In genomic region chr3:31908391-31909097, GRCh38 we compare ENCODE assay signal across 11 cellular contexts.
DNase-seq lines count a peak whose midpoint lies in the region; TF ChIP-seq lines count a peak whose summit lies in the region.
"Had no signal": no experiment of that assay in that cellular context is flagged by ENCODE, and none has a peak within 500 bp of the region (broad histone marks: within the 10 kb centered on the region; RNA-seq: fewer than 3 reads in every experiment).

No MANE protein-coding gene starts in this region.

- H3K36me3 Mint-ChIP-seq in IgD-negative memory B cell, result peaks cover 13% of the 10 kb centered on the region

- H3K27ac ChIP-seq in uterus, result no peak overlapping the region
- H3K27ac ChIP-seq: parathyroid adenoma had no signal

- DNase-seq in SHP77 treated with DMSO at 0.1 percent for 48 hours (lab: John Stamatoyannopoulos, UW) (peak; percentile 18), SHP77 (lab: John Stamatoyannopoulos, UW) (no peak), dermis microvascular lymphatic vessel endothelial cell (ENCODE audit: low read depth in 2 of 2) (peak; percentile 63 to 78), cerebellar nuclear complex (lab: John Stamatoyannopoulos, UW) (no peak), uterus (no peak), NCI-H446 treated with DMSO at 0.1 percent for 48 hours (lab: John Stamatoyannopoulos, UW) (no peak)
- no peak for DNase-seq in activated naive CD4-positive, alpha-beta T cell (lab: John Stamatoyannopoulos, UW)

- no peaks in the 10 kb centered on the region for H3K27me3 Mint-ChIP-seq in IgD-negative memory B cell

- peak overlapping the region in 3 of 4 donors; percentile 11 to 84 (median 49) for H3K4me3 Mint-ChIP-seq in IgD-negative memory B cell
- H3K4me3 Mint-ChIP-seq: activated T-helper 1 cell treated with anti-CD3 and anti-CD28 coated beads, Interleukin-12 subunit alpha, Interleukin-12 subunit beta, Interleukin-2, Interleukin-4 antibody, amounts not matched to agents 30 ng/mL and 10 ng/mL and 1 ng/mL, durations not matched to agents 14 hours and 24 hours and 36 hours had no signal

- intact Hi-C loops in uterus (cut with DNase I; ENCODE audit: low total_unique reads), result no loop called here

- peaks cover 65 to 75% (median 73%) of the 10 kb centered on the region in 3 donors for H3K4me1 Mint-ChIP-seq in IgD-negative memory B cell

- H3K9me3 ChIP-seq in uterus, result no peaks in the 10 kb centered on the region
- H3K9me3 ChIP-seq: HAP-1 had no signal

- H3K27me3 ChIP-seq in uterus, result no peaks in the 10 kb centered on the region

- H3K36me3 ChIP-seq in uterus, result no peaks in the 10 kb centered on the region
- H3K36me3 ChIP-seq: HAP-1 had no signal

- peak overlapping the region in 2 of 3 donors; percentile 61 to 66 for H3K27ac Mint-ChIP-seq in IgD-negative memory B cell
- H3K27ac Mint-ChIP-seq: activated T-helper 1 cell treated with anti-CD3 and anti-CD28 coated beads, Interleukin-12 subunit alpha, Interleukin-12 subunit beta, Interleukin-2, Interleukin-4 antibody, amounts not matched to agents 30 ng/mL and 10 ng/mL and 1 ng/mL, durations not matched to agents 14 hours and 24 hours and 36 hours had no signal

- no peaks in the 10 kb centered on the region for H3K4me1 ChIP-seq in uterus
- H3K4me1 ChIP-seq: HAP-1 had no signal

- no peak for TF ChIP-seq CTCF in uterus (IDR thresholded peaks at IDR 0.05)

- TF ChIP-seq POLR2A in uterus (IDR thresholded peaks at IDR 0.05), result no peak

- no peak overlapping the region for H3K4me3 ChIP-seq in uterus
- H3K4me3 ChIP-seq: HAP-1 had no signal

- no peaks in the 10 kb centered on the region for H3K9me3 Mint-ChIP-seq in IgD-negative memory B cell
- H3K9me3 Mint-ChIP-seq: activated T-helper 1 cell treated with anti-CD3 and anti-CD28 coated beads, Interleukin-12 subunit alpha, Interleukin-12 subunit beta, Interleukin-2, Interleukin-4 antibody, amounts not matched to agents 30 ng/mL and 10 ng/mL and 1 ng/mL, durations not matched to agents 14 hours and 24 hours and 36 hours had no signal

Comparison
In these comparisons a context has a peak if more than half of its experiments do, and no peak if none do; other contexts are left out.
1. DNase-seq: peak in SHP77 treated with DMSO at 0.1 percent for 48 hours (single experiment) and dermis microvascular lymphatic vessel endothelial cell (2 of 2); none in SHP77 (0 of 2), activated naive CD4-positive, alpha-beta T cell (0 of 4), cerebellar nuclear complex (0 of 2), uterus (0 of 2) and NCI-H446 treated with DMSO at 0.1 percent for 48 hours (single experiment).